In the genomic region with DNA sequence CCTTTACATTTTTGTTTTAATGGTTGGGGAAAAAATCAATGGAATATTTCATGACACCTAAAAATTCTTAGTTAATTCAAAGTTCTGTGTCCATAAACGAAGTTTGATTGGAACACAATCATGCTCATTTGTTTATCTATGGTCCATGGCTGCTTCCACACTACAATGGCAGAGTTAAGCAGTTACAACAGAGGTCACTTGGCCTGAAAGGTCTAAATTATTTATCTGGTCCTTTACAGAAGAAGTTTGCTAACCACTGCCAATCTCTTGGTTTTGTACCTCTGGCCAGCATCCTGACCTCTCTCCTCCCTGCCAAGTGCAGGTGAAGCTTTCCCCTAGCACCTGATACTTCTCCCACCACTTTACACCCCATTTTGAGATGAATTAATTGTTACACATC, we compare ENCODE assay signal across 21 cellular contexts.
"Had no signal": no experiment of that assay in that cellular context is flagged by ENCODE, and none has a peak within 500 bp of the region (broad histone marks: within the 10 kb centered on the region; RNA-seq: fewer than 3 reads in every experiment).

No MANE protein-coding gene starts in this region.

- H3K36me3 ChIP-seq: esophagus squamous epithelium, gastroesophageal sphincter, heart left ventricle, upper lobe of left lung had no signal

- H3K9me3 ChIP-seq: esophagus squamous epithelium, gastroesophageal sphincter, heart left ventricle, upper lobe of left lung had no signal

- H3K27me3 ChIP-seq: esophagus squamous epithelium, gastroesophageal sphincter, heart left ventricle, upper lobe of left lung had no signal

- H3K4me1 ChIP-seq: gastroesophageal sphincter had no signal

- H3K4me3 Mint-ChIP-seq: activated naive CD8-positive, alpha-beta T cell treated with anti-CD3 and anti-CD28 coated beads, Interleukin-2, amount 50 U/mL, for 24 hours; T-helper 1 cell treated with Interleukin-12 subunit alpha and Interleukin-12 subunit beta and Interleukin-4 antibody, amounts not matched to agents 30 μg/mL and 1 μg/mL, for 36 hours had no signal

- DNase-seq: activated CD4-positive, alpha-beta T cell treated with anti-CD3 and anti-CD28 coated beads for 4 hours; activated CD4-positive, alpha-beta T cell treated with anti-CD3 and anti-CD28 coated beads, Interleukin-2, amount 50 U/mL, for 48 hours; activated CD4-positive, CD25-positive, alpha-beta regulatory T cell; activated effector memory CD4-positive, alpha-beta T cell treated with anti-CD3 and anti-CD28 coated beads, Interleukin-2, amount 50 U/mL, for 16 hours; activated naive CD4-positive, alpha-beta T cell treated with anti-CD3 and anti-CD28 coated beads, Interleukin-2, amount 50 U/mL, for 16 hours; activated naive CD8-positive, alpha-beta T cell treated with anti-CD3 and anti-CD28 coated beads, Interleukin-2, amount 50 U/mL, for 24 hours; cerebellar nuclear complex; esophagus squamous epithelium; heart left ventricle; islet precursor cell; left cardiac atrium; mesenchymal stem cell; retina; stimulated activated CD4-positive, alpha-beta T cell treated with anti-CD3 and anti-CD28 coated beads, Interleukin-2, amount 100 ng/mL, for 48 hours; stimulated activated CD8-positive, alpha-beta memory T cell treated with anti-CD3 and anti-CD28 coated beads, Interleukin-4, amount 100 ng/mL, for 48 hours; stimulated activated naive CD4-positive, alpha-beta T cell treated with Interleukin-2 at 50 U/mL for 16 hours; T1000; upper lobe of left lung had no signal

- H3K27me3 Mint-ChIP-seq: activated naive CD8-positive, alpha-beta T cell treated with anti-CD3 and anti-CD28 coated beads, Interleukin-2, amount 50 U/mL, for 24 hours had no signal

- ATAC-seq: activated naive CD8-positive, alpha-beta T cell treated with anti-CD3 and anti-CD28 coated beads, Interleukin-2, amount 50 U/mL, for 24 hours; gastroesophageal sphincter; heart left ventricle; left cardiac atrium had no signal

- H3K4me3 ChIP-seq: coronary artery, esophagus squamous epithelium, gastroesophageal sphincter, heart left ventricle, upper lobe of left lung had no signal

- H3K27ac ChIP-seq: coronary artery, esophagus squamous epithelium, gastroesophageal sphincter, heart left ventricle, upper lobe of left lung had no signal

- H3K9me3 Mint-ChIP-seq: T-helper 1 cell treated with Interleukin-12 subunit alpha and Interleukin-12 subunit beta and Interleukin-4 antibody, amounts not matched to agents 30 μg/mL and 1 μg/mL, for 36 hours had no signal

- H3K27ac Mint-ChIP-seq: activated naive CD8-positive, alpha-beta T cell treated with anti-CD3 and anti-CD28 coated beads, Interleukin-2, amount 50 U/mL, for 24 hours; T-helper 1 cell treated with Interleukin-12 subunit alpha and Interleukin-12 subunit beta and Interleukin-4 antibody, amounts not matched to agents 30 μg/mL and 1 μg/mL, for 36 hours had no signal
